23 cellular contexts compared by ENCODE assay signal in the genomic region with DNA sequence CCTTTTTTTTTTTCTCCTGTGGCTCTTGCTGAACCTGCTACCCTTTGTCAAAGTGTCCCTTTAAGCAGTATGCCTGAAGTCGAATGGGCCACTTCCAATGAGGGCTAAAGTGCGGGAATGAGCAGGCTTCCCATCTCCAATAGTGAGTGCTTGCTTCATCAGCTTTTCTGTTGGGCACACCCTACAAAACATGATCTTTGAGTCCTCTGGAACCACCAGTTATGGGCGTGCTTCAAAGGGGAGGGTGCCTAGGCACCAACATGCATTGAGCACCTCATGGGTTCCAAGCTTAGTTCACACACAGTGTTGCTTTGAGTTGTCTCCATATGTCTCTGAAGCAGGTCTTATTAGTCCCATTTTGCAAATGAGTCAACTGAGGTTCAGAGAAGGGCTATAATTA.
"Had no signal": no experiment of that assay in that cellular context is flagged by ENCODE, and none has a peak within 500 bp of the region (broad histone marks: within the 10 kb centered on the region; RNA-seq: fewer than 3 reads in every experiment).

No MANE protein-coding gene starts in this region.

- H3K4me1 ChIP-seq: right atrium auricular region, right lobe of liver, testis, transverse colon, uterus had no signal

- H3K9me3 ChIP-seq: heart left ventricle, left ventricle myocardium inferior, mucosa of descending colon, right atrium auricular region, right lobe of liver, spleen, testis, thyroid gland, transverse colon, uterus had no signal

- H3K4me3 ChIP-seq: heart left ventricle, left ventricle myocardium inferior, mucosa of descending colon, right atrium auricular region, right lobe of liver, skin epidermis, spleen, testis, thyroid gland, transverse colon, uterus had no signal

- FAIRE-seq: islet of Langerhans, kidney had no signal

- DNase-seq: heart left ventricle; hypothalamus; immature natural killer cell; kidney; left ventricle myocardium inferior; midbrain; mucosa of descending colon; naive thymus-derived CD4-positive, alpha-beta T cell; nucleus accumbens; right lobe of liver; spleen; stimulated activated CD4-positive, alpha-beta T cell treated with anti-CD3 and anti-CD28 coated beads, Interleukin-4, amount 100 ng/mL, for 24 hours; stimulated activated naive CD4-positive, alpha-beta T cell treated with Interleukin-2 at 50 U/mL for 16 hours; stimulated activated naive CD8-positive, alpha-beta T cell treated with anti-CD3 and anti-CD28 coated beads, Interleukin-15, amount 100 ng/mL, for 72 hours; testis; thyroid gland; transverse colon; uterus had no signal

- H3K27ac ChIP-seq: heart left ventricle, left ventricle myocardium inferior, right atrium auricular region, right lobe of liver, skin epidermis, spleen, testis, thyroid gland, transverse colon, uterus had no signal

- H3K27me3 ChIP-seq: heart left ventricle, right atrium auricular region, right lobe of liver, spleen, testis, thyroid gland, transverse colon, uterus had no signal

- ATAC-seq: heart left ventricle; mucosa of descending colon; naive thymus-derived CD4-positive, alpha-beta T cell; natural killer cell treated with Interleukin-12 subunit alpha and Interleukin-12 subunit beta and Interleukin-15 and Interleukin-18, amount 100 ng/mL, for 72 hours; right lobe of liver; stimulated activated effector memory CD8-positive, alpha-beta T cell treated with anti-CD3 and anti-CD28 coated beads, Interleukin-12 subunit alpha, Interleukin-12 subunit beta, amount 100 ng/mL, for 72 hours; stimulated activated naive CD8-positive, alpha-beta T cell treated with anti-CD3 and anti-CD28 coated beads, Interleukin-15, amount 100 ng/mL, for 72 hours had no signal

- H3K36me3 ChIP-seq: heart left ventricle, left ventricle myocardium inferior, right atrium auricular region, right lobe of liver, spleen, thyroid gland, transverse colon, uterus had no signal
